In the genomic region with DNA sequence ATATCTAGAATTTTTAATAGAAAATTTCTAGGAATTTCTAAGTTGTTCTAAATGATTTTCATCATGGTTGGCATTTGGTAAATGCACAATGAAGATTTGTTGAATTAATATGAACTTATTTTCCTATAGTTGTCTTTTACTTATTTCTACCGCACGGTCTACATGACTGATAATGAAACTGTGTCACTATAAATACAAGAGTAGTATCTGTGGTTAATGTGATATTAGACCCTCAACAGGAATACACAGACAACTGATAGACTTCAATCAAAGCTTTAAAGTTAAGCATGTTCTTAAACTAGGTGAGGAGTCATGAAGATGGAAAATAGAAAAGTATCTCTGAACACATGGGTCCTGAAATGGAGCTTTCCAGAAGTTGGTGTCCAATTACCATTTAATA, we compare ENCODE assay signal across 25 cellular contexts.
"Had no signal": no experiment of that assay in that cellular context is flagged by ENCODE, and none has a peak within 500 bp of the region (broad histone marks: within the 10 kb centered on the region; RNA-seq: fewer than 3 reads in every experiment).

No MANE protein-coding gene starts in this region.

- H3K36me3 ChIP-seq: colonic mucosa, esophagus squamous epithelium, gastroesophageal sphincter, heart right ventricle, left lung, lower lobe of right lung had no signal

- H3K9me3 ChIP-seq: colonic mucosa, esophagus squamous epithelium, gastroesophageal sphincter, heart right ventricle, left lung, lower lobe of right lung had no signal

- H3K27ac Mint-ChIP-seq: dendritic cell treated with granulocyte-macrophage colony-stimulating factor and Interleukin-4, amounts not matched to agents 40 ng/mL and 50 ng/mL, for 4 days; effector memory CD8-positive, alpha-beta T cell; endodermal cell; naive thymus-derived CD4-positive, alpha-beta T cell had no signal

- H3K27me3 Mint-ChIP-seq: dendritic cell treated with granulocyte-macrophage colony-stimulating factor and Interleukin-4, amounts not matched to agents 40 ng/mL and 50 ng/mL, for 4 days; effector memory CD8-positive, alpha-beta T cell; naive thymus-derived CD4-positive, alpha-beta T cell had no signal

- H3K27ac ChIP-seq: colonic mucosa, epithelial cell of prostate, esophagus squamous epithelium, gastroesophageal sphincter, heart right ventricle, left lung, lower lobe of right lung had no signal

- H3K36me3 Mint-ChIP-seq: naive thymus-derived CD4-positive, alpha-beta T cell had no signal

- H3K4me3 ChIP-seq: colonic mucosa, esophagus squamous epithelium, gastroesophageal sphincter, heart right ventricle, left lung, lower lobe of right lung had no signal

- DNase-seq: colonic mucosa; cortex of kidney; effector CD8-positive, alpha-beta T cell; effector memory CD8-positive, alpha-beta T cell; endodermal cell; erythroblast; esophagus squamous epithelium; foreskin fibroblast; foreskin melanocyte; head of caudate nucleus; heart right ventricle; hippocampal formation; left cardiac atrium; left lung; left ventricle myocardium superior; lower lobe of right lung; mesenchymal stem cell; midbrain; naive thymus-derived CD4-positive, alpha-beta T cell had no signal

- H3K9me3 Mint-ChIP-seq: dendritic cell treated with granulocyte-macrophage colony-stimulating factor and Interleukin-4, amounts not matched to agents 40 ng/mL and 50 ng/mL, for 4 days; effector memory CD8-positive, alpha-beta T cell had no signal

- ATAC-seq: effector memory CD8-positive, alpha-beta T cell; esophagus mucosa; gastroesophageal sphincter; heart right ventricle; left cardiac atrium; left lung; left ventricle myocardium superior; lower lobe of right lung; naive thymus-derived CD4-positive, alpha-beta T cell had no signal

- H3K4me1 Mint-ChIP-seq: endodermal cell; naive thymus-derived CD4-positive, alpha-beta T cell had no signal

- H3K4me3 Mint-ChIP-seq: dendritic cell treated with granulocyte-macrophage colony-stimulating factor and Interleukin-4, amounts not matched to agents 40 ng/mL and 50 ng/mL, for 4 days; effector memory CD8-positive, alpha-beta T cell; endodermal cell; naive thymus-derived CD4-positive, alpha-beta T cell had no signal

- H3K4me1 ChIP-seq: colonic mucosa, esophagus squamous epithelium, gastroesophageal sphincter, left lung, lower lobe of right lung had no signal

- FAIRE-seq: islet of Langerhans, keratinocyte had no signal

- H3K27me3 ChIP-seq: colonic mucosa, esophagus squamous epithelium, gastroesophageal sphincter, heart right ventricle, left lung had no signal
